Comparison of ENCODE assay signal across 8 cellular contexts in genomic region chr3:173584093-173584833, GRCh38.
A peak's percentile ranks its signal among the peaks of the same experiment; 100 is the strongest.
DNase-seq lines count a peak whose midpoint lies in the region; ATAC-seq, FAIRE-seq and TF ChIP-seq lines count a peak whose summit lies in the region.

No MANE protein-coding gene starts in this region.

- TF ChIP-seq POLR2A in ovary (IDR thresholded peaks at IDR 0.05) = no peak

- WGBS in ovary, 3 donors = 5 to 7% (median 5%) methylated on average over 16 of the region's 16 CpGs

- H3K27ac ChIP-seq in SJSA1 (peak overlapping the region; percentile 11; the same call in 1 of the 2 replicates), foreskin keratinocyte (no peak overlapping the region), ovary (no peak overlapping the region)

- H3K4me1 ChIP-seq in SJSA1 (replicated peaks) (no peaks in the 10 kb centered on the region), foreskin keratinocyte (no peaks in the 10 kb centered on the region), ovary (ENCODE audit: insufficient read depth) (no peaks in the 10 kb centered on the region)

- ATAC-seq in HG02763 (IDR thresholded peaks at IDR 0.05; ENCODE audit: unreplicated experiment) (peak; percentile 54), foreskin keratinocyte (peak; percentile 28), GM21526 (IDR thresholded peaks at IDR 0.05; ENCODE audit: low FRiP score, unreplicated experiment) (no peak)

- H3K36me3 ChIP-seq in SJSA1 = no peaks in the 10 kb centered on the region
- no peaks in the 10 kb centered on the region for H3K36me3 ChIP-seq in ovary

- DNase-seq in D721Med (ENCODE audit: insufficient read length, low spot score) (no peak), SJSA1 (ENCODE audit: low read depth in 1 of 2, low spot score in 2 of 2) (peak in 1 of 2 experiments; percentile 39), foreskin keratinocyte (peak in 1 of 2 donors; percentile 9), ovary (peak in 2 of 5 donors; percentile 24 to 25), GM19239 (ENCODE audit: insufficient read length, low spot score) (no peak)
- DNase-seq in stimulated activated CD4-positive, alpha-beta T cell treated with anti-CD3 and anti-CD28 coated beads, Interleukin-4, amount 100 ng/mL, for 4 hours = no peak

- peaks cover 16% of the 10 kb centered on the region for H3K27me3 ChIP-seq in SJSA1 (replicated peaks)
- H3K27me3 ChIP-seq in foreskin keratinocyte = peaks cover 37% of the 10 kb centered on the region
- no peaks in the 10 kb centered on the region for H3K27me3 ChIP-seq in ovary

- peak overlapping the region; percentile 35 for H3K4me3 ChIP-seq in SJSA1
- H3K4me3 ChIP-seq in ovary = peak overlapping the region; percentile 28

- no peak for FAIRE-seq in D721Med (lab: Jason Lieb, UNC)
- no peak for FAIRE-seq in GM19239 (lab: Jason Lieb, UNC)

- no peak for TF ChIP-seq EP300 in ovary (IDR thresholded peaks at IDR 0.05)

- TF ChIP-seq CTCF in D721Med (IDR thresholded peaks at IDR 0.05; ENCODE audit: insufficient read depth, missing control alignments) (peak; percentile 44), foreskin keratinocyte (conservative IDR thresholded peaks at IDR 0.05) (peak; percentile 49), ovary (IDR thresholded peaks at IDR 0.05) (peak in 2 of 3 donors; percentile 17 to 19)

- H3K9me3 ChIP-seq in SJSA1 (replicated peaks) = no peaks in the 10 kb centered on the region
- no peaks in the 10 kb centered on the region for H3K9me3 ChIP-seq in ovary

- intact Hi-C loops in ovary (cut with DNase I) = no loop called here
